In the genomic region with DNA sequence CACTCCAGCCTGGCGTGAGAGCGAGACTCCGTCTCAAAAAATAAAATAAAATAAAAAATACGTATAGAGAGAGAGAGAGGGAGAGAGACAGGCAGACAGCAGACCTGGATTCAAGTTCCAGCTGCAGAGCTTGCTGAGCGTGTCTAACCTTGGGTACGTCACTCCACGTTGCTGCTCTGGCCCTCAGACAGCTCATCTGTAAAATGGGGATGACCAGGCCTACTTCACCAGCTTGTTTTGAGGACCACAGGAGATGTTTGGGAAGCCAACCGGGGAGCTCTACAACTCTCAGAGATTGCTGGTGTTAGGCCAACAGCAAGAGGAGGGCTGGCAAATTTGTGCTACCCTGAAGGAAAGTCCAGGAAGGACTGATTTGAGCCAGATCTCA, we compare ENCODE assay signal across 1 cellular context.
TF ChIP-seq lines count a peak whose summit lies in the region.

No MANE protein-coding gene starts in this region.

TF ChIP-seq in SK-N-SH, 30 proteins besides CTCF, POLR2A, EP300 and RAD21 (continued from another document):
- TF ChIP-seq, protein P1, sequence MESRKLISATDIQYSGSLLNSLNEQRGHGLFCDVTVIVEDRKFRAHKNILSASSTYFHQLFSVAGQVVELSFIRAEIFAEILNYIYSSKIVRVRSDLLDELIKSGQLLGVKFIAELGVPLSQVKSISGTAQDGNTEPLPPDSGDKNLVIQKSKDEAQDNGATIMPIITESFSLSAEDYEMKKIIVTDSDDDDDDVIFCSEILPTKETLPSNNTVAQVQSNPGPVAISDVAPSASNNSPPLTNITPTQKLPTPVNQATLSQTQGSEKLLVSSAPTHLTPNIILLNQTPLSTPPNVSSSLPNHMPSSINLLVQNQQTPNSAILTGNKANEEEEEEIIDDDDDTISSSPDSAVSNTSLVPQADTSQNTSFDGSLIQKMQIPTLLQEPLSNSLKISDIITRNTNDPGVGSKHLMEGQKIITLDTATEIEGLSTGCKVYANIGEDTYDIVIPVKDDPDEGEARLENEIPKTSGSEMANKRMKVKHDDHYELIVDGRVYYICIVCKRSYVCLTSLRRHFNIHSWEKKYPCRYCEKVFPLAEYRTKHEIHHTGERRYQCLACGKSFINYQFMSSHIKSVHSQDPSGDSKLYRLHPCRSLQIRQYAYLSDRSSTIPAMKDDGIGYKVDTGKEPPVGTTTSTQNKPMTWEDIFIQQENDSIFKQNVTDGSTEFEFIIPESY (IDR thresholded peaks at IDR 0.05; ENCODE audit: borderline replicate concordance, low read depth) = no peak
- TF ChIP-seq, protein P2, sequence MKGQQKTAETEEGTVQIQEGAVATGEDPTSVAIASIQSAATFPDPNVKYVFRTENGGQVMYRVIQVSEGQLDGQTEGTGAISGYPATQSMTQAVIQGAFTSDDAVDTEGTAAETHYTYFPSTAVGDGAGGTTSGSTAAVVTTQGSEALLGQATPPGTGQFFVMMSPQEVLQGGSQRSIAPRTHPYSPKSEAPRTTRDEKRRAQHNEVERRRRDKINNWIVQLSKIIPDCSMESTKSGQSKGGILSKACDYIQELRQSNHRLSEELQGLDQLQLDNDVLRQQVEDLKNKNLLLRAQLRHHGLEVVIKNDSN (IDR thresholded peaks at IDR 0.05; ENCODE audit: borderline replicate concordance, low read depth) = no peak
- TF ChIP-seq RXRA (IDR thresholded peaks at IDR 0.05; ENCODE audit: borderline replicate concordance, low read depth) (no peak), TAF1 (IDR thresholded peaks at IDR 0.05; ENCODE audit: borderline replicate concordance, low read depth, low read length) (no peak; the same call in 1 of the 2 replicates), EZH2phosphoT487 (IDR thresholded peaks at IDR 0.05; ENCODE audit: borderline replicate concordance, low read depth) (no peak), FOXM1 (IDR thresholded peaks at IDR 0.05; ENCODE audit: low read depth) (no peak), NFIC (IDR thresholded peaks at IDR 0.05; ENCODE audit: borderline replicate concordance) (no peak), NRF1 (IDR thresholded peaks at IDR 0.05; ENCODE audit: low read depth, low read length) (no peak), JUND (IDR thresholded peaks at IDR 0.05) (no peak), FOXJ3 (CRISPR knock-in tag; IDR thresholded peaks at IDR 0.05) (no peak), GABPA (IDR thresholded peaks at IDR 0.05; ENCODE audit: low read depth) (no peak), FOSL2 (IDR thresholded peaks at IDR 0.05; ENCODE audit: borderline replicate concordance, low read depth) (no peak), YY1 (IDR thresholded peaks at IDR 0.05; ENCODE audit: low read depth) (no peak), POLR2AphosphoS5 (IDR thresholded peaks at IDR 0.05; ENCODE audit: low read depth, low read length) (no peak)
- TF ChIP-seq, protein P3, sequence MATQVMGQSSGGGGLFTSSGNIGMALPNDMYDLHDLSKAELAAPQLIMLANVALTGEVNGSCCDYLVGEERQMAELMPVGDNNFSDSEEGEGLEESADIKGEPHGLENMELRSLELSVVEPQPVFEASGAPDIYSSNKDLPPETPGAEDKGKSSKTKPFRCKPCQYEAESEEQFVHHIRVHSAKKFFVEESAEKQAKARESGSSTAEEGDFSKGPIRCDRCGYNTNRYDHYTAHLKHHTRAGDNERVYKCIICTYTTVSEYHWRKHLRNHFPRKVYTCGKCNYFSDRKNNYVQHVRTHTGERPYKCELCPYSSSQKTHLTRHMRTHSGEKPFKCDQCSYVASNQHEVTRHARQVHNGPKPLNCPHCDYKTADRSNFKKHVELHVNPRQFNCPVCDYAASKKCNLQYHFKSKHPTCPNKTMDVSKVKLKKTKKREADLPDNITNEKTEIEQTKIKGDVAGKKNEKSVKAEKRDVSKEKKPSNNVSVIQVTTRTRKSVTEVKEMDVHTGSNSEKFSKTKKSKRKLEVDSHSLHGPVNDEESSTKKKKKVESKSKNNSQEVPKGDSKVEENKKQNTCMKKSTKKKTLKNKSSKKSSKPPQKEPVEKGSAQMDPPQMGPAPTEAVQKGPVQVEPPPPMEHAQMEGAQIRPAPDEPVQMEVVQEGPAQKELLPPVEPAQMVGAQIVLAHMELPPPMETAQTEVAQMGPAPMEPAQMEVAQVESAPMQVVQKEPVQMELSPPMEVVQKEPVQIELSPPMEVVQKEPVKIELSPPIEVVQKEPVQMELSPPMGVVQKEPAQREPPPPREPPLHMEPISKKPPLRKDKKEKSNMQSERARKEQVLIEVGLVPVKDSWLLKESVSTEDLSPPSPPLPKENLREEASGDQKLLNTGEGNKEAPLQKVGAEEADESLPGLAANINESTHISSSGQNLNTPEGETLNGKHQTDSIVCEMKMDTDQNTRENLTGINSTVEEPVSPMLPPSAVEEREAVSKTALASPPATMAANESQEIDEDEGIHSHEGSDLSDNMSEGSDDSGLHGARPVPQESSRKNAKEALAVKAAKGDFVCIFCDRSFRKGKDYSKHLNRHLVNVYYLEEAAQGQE (IDR thresholded peaks at IDR 0.05; ENCODE audit: low read depth, low read length) = no peak
